Comparison of ENCODE assay signal across 11 cellular contexts in the genomic region with DNA sequence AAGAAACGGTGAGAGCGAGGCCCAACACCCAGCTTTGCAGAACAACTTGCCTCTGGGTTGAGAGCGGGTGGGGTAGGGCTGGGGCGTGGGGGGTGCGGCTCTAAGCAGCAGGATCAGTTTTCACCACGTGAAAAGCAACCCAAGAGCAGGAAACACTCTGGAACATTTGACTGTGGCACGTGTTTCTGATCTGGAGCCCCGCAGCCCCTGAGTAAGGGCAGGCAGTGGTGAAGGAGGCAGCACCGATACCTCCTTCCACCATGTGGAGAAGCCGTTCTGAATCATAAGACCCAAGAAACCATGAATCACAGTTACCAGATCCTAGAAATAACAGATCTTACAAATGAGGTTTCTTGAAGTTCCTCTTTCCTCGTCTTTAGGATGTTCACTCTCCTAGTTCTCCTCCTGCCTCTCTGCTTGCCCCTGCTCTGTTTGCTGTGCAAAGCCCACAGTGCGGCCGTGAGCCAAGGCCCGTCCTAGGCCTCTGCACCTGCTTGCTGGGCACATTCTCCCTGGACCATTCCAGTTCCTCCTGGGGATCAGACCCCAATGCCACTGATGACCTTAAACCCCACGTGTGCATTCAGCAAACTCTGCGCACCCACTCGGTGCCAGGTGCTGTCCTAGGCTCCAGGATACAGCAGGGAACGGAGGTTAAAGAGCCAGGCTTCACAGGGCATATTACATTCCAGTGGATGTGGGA. TPM values are rescaled to one million over a fixed set of nuclear protein-coding genes. Genes with fewer than 3 reads are reported as not detected.
DNase-seq lines count a peak whose midpoint lies in the region; ATAC-seq and TF ChIP-seq lines count a peak whose summit lies in the region.
"Had no signal": no experiment of that assay in that cellular context is flagged by ENCODE, and none has a peak within 500 bp of the region (broad histone marks: within the 10 kb centered on the region; RNA-seq: fewer than 3 reads in every experiment).

No MANE protein-coding gene starts in this region.

- H3K9ac ChIP-seq in PC-3 (ENCODE audit: low read length) = peak overlapping the region; percentile 37; the same call in 1 of the 2 replicates
- H3K9ac ChIP-seq in fibroblast of lung (ENCODE audit: insufficient read depth, low read length) = no peak overlapping the region

- H3K79me2 ChIP-seq in PC-3 (ENCODE audit: low read length) (no peaks in the 10 kb centered on the region), fibroblast of lung (ENCODE audit: control insufficient read depth, insufficient read depth, low read length) (no peaks in the 10 kb centered on the region)

- intact Hi-C loops in PC-3 (cut with micrococcal nuclease) = no loop called here

- no peaks in the 10 kb centered on the region for H3K9me2 ChIP-seq in PC-3 (replicated peaks; ENCODE audit: low read length)

- peaks cover 74% of the 10 kb centered on the region for H3K4me1 Mint-ChIP-seq in HFFc6 (ENCODE audit: low read depth)

- POLR2A ChIA-PET in PC-3 (lab: Charles Lee; ENCODE audit: unreplicated experiment) = no interaction called here

- H3K9me3 ChIP-seq in PC-3 (ENCODE audit: low read length) (no peaks in the 10 kb centered on the region), fibroblast of lung (ENCODE audit: control insufficient read depth, insufficient read depth, low read depth, low read length) (no peaks in the 10 kb centered on the region)

- H3K9me3 Mint-ChIP-seq in HFFc6 = peaks cover 22% of the 10 kb centered on the region
- H3K9me3 Mint-ChIP-seq: T-helper 1 cell treated with Interleukin-12 subunit alpha and Interleukin-12 subunit beta and Interleukin-4 antibody, amounts not matched to agents 30 μg/mL and 1 μg/mL, for 36 hours had no signal

- peak overlapping the region; percentile 96 for H3K27ac ChIP-seq in PC-3 (ENCODE audit: low read length)
- H3K27ac ChIP-seq in fibroblast of lung (ENCODE audit: insufficient read depth, low read length) = peak overlapping the region; percentile 37

- peak; percentile 78 for DNase-seq in HFFc6
- DNase-seq in PC-3 = peak; percentile 16
- DNase-seq in fibroblast of lung (ENCODE audit: low read depth in 2 of 2) = peak; percentile 65 to 78
- peak; percentile 27 to 43 for DNase-seq in stimulated activated CD4-positive, alpha-beta T cell treated with anti-CD3 and anti-CD28 coated beads, Interleukin-4, amount 100 ng/mL, for 48 hours (ENCODE audit: low read depth in 2 of 2)
- no peak for DNase-seq in mucosa of gallbladder (ENCODE audit: low spot score)
- no peak for DNase-seq in RKO (ENCODE audit: low spot score)
- no peak for DNase-seq in iPS-NIHi11 (ENCODE audit: low spot score)
- DNase-seq: central memory CD4-positive, alpha-beta T cell; MG63 had no signal

- H3K4me1 ChIP-seq in PC-3 (ENCODE audit: insufficient read depth, low read length) = peaks cover 59% of the 10 kb centered on the region
- peaks cover 31% of the 10 kb centered on the region for H3K4me1 ChIP-seq in fibroblast of lung (ENCODE audit: control insufficient read depth, extremely low read depth, insufficient read depth, low read length)

- ATAC-seq in PC-3 = no peak
- ATAC-seq in GM21447 (IDR thresholded peaks at IDR 0.05; ENCODE audit: unreplicated experiment) = no peak

- peak overlapping the region; percentile 86 for H3K27ac Mint-ChIP-seq in HFFc6
- H3K27ac Mint-ChIP-seq: T-helper 1 cell treated with Interleukin-12 subunit alpha and Interleukin-12 subunit beta and Interleukin-4 antibody, amounts not matched to agents 30 μg/mL and 1 μg/mL, for 36 hours had no signal

- H3K4me2 ChIP-seq in PC-3 (ENCODE audit: low read length) (peak overlapping the region; percentile 45), fibroblast of lung (ENCODE audit: extremely low read depth, insufficient read depth, low read length) (no peak overlapping the region)

- CTCF ChIA-PET in PC-3 (lab: Charles Lee) = no interaction called here

- H3K4me3 ChIP-seq in PC-3 (ENCODE audit: low read length) (no peak overlapping the region), fibroblast of lung (replicated peaks in 1 of 4; ENCODE audit: control extremely low read depth in 1 of 4, insufficient read depth in 1 of 4, low read depth in 3 of 4, low read length in 4 of 4) (no peak overlapping the region)
- H3K4me3 ChIP-seq: MG63 had no signal

- H3K36me3 Mint-ChIP-seq in HFFc6 (ENCODE audit: low read depth) = peaks cover 21% of the 10 kb centered on the region

- H2AFZ ChIP-seq in PC-3 (ENCODE audit: low read length) (no peak overlapping the region), fibroblast of lung (ENCODE audit: low read length) (no peak overlapping the region)

- no peaks in the 10 kb centered on the region for H3K36me3 ChIP-seq in PC-3 (ENCODE audit: low read depth, low read length)
- H3K36me3 ChIP-seq in fibroblast of lung (ENCODE audit: control insufficient read depth, insufficient read depth, low read length) = no peaks in the 10 kb centered on the region
- H3K36me3 ChIP-seq: MG63 had no signal

- H3K27me3 Mint-ChIP-seq in HFFc6 (ENCODE audit: insufficient read depth) = peaks cover 5% of the 10 kb centered on the region

- no peaks in the 10 kb centered on the region for H4K20me1 ChIP-seq in PC-3 (ENCODE audit: low read length)
- no peaks in the 10 kb centered on the region for H4K20me1 ChIP-seq in fibroblast of lung (ENCODE audit: control insufficient read depth, extremely low read depth, insufficient read depth, low read length)

- H3F3A ChIP-seq in PC-3 (ENCODE audit: low read length, unreplicated experiment) = peaks cover 9% of the 10 kb centered on the region

- TF ChIP-seq CTCF in HFFc6 (IDR thresholded peaks at IDR 0.05) = no peak
- no peak for TF ChIP-seq CTCF in PC-3 (conservative IDR thresholded peaks at IDR 0.05; ENCODE audit: low read depth, low read length)
- TF ChIP-seq CTCF in fibroblast of lung (conservative IDR thresholded peaks at IDR 0.05 in 1 of 2, IDR thresholded peaks at IDR 0.05 in 1 of 2; ENCODE audit: low read depth in 1 of 2, low read length in 2 of 2) = no peak

- no peaks in the 10 kb centered on the region for H3K27me3 ChIP-seq in PC-3 (ENCODE audit: low read length)
- no peaks in the 10 kb centered on the region for H3K27me3 ChIP-seq in fibroblast of lung (ENCODE audit: control insufficient read depth, insufficient read depth, low read length)
- H3K27me3 ChIP-seq: MG63 had no signal

- no TSS peak for BruUV-seq in PC-3 (replicated peaks; lab: Mats Ljungman, UMichigan)

- peak overlapping the region; percentile 64 for H3K4me3 Mint-ChIP-seq in HFFc6
- H3K4me3 Mint-ChIP-seq: T-helper 1 cell treated with Interleukin-12 subunit alpha and Interleukin-12 subunit beta and Interleukin-4 antibody, amounts not matched to agents 30 μg/mL and 1 μg/mL, for 36 hours had no signal

RNA-seq across cellular contexts. Expression of a gene that starts 31.9 kb away (rescaled TPM):
- total RNA-seq in HFFc6 (2021; fragmentation: NEBNext Ultra II Directional; extraction: Animal tissue kit (Norgen Biotek cat#: 25700)) = under 1 TPM in 1 of 6 experiments, not detected in 5; 0.09 TPM
- total RNA-seq in PC-3 (2014; rRNA removed) = 0.23 and 0.26 TPM in 2 replicates
- 0.26 and 0.33 TPM in 2 replicates for total RNA-seq in fibroblast of lung
- 0.09 and 0.15 TPM in 2 replicates for polyA plus RNA-seq in fibroblast of lung
- polyA plus RNA-seq in fibroblast of lung (2012) = 0.58 and 1.0 TPM in 2 replicates
- 1.9 TPM in 1 of 2 replicates, not detected in the other for polyA minus RNA-seq in fibroblast of lung (ENCODE audit: low replicate concordance)
- 21.1 TPM for total RNA-seq in mucosa of gallbladder

RNA-seq across cellular contexts. Expression of a gene that starts 48.5 kb away (rescaled TPM):
- total RNA-seq in HFFc6 (2021; fragmentation: NEBNext Ultra II Directional; extraction: Animal tissue kit (Norgen Biotek cat#: 25700)) = 10 to 100 TPM in 5 of 6 experiments, 1 to 10 TPM in 1; 9.4 to 12.9 (median 10.8) TPM
- total RNA-seq in PC-3 (2014; rRNA removed) (not detected in 2 replicates), fibroblast of lung (49.7 and 67.5 TPM in 2 replicates), mucosa of gallbladder (250 TPM)
- polyA plus RNA-seq in fibroblast of lung = 21.8 and 31.6 TPM in 2 replicates
- 36.5 and 62.7 TPM in 2 replicates for polyA plus RNA-seq in fibroblast of lung (2012)
- 21.2 and 26.8 TPM in 2 replicates for polyA minus RNA-seq in fibroblast of lung (ENCODE audit: low replicate concordance)

Comparison
In these comparisons a context has a peak if more than half of its experiments do, and no peak if none do; other contexts are left out.
1. DNase-seq: peak in HFFc6 (single experiment), PC-3 (single experiment), fibroblast of lung (2 of 2) and stimulated activated CD4-positive, alpha-beta T cell treated with anti-CD3 and anti-CD28 coated beads, Interleukin-4, amount 100 ng/mL, for 48 hours (2 of 2); none in mucosa of gallbladder (single experiment), RKO (single experiment) and iPS-NIHi11 (single experiment).
2. RNA of a gene that starts 31.9 kb away (total RNA-seq): 21.1 TPM in mucosa of gallbladder (single experiment); 0.26 to 0.33 TPM in fibroblast of lung, 0.23 to 0.26 TPM in PC-3 and 0.09 TPM in HFFc6; every median in the first group is over 10 times any median in the second.
3. RNA of a gene that starts 48.5 kb away (total RNA-seq): 250 TPM in mucosa of gallbladder (single experiment), 49.7 to 67.5 TPM in fibroblast of lung and 9.4 to 12.9 TPM in HFFc6; not detected in PC-3; every median in the first group is over 10 times any median in the second.